Comparison of ENCODE assay signal across 6 cellular contexts in the genomic region with DNA sequence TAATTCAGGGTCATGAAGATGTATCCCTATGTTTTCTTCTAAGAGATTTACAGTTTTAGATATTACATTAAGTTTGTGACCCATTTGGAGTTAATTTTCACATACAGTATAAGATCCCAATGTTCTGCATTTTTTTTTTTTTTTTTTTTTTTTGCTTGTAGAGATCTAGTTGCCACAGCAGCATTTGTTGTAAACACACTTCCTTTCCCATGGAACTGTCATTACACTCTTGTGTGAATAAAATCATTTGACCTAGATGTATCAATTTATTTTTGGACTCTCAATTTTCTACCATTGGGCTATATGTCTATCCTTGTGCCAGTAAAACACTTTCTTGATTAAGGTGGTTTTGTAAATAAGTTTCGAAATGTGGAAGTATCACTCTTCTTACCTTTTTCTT.
"Had no signal": no experiment of that assay in that cellular context is flagged by ENCODE, and none has a peak within 500 bp of the region (broad histone marks: within the 10 kb centered on the region; RNA-seq: fewer than 3 reads in every experiment).

No MANE protein-coding gene starts in this region.

- H3K4me3 Mint-ChIP-seq: IgD-negative memory B cell had no signal

- H3K4me1 Mint-ChIP-seq: IgD-negative memory B cell had no signal

- H3K36me3 Mint-ChIP-seq: IgD-negative memory B cell had no signal

- H3K27me3 Mint-ChIP-seq: IgD-negative memory B cell had no signal

- ATAC-seq: HepG2, K562 had no signal

- DNase-seq: IMR-90, KBM-7, KG1 had no signal

- H3K27ac Mint-ChIP-seq: IgD-negative memory B cell had no signal
